ENCODE assay signal across 10 cellular contexts in the genomic region with DNA sequence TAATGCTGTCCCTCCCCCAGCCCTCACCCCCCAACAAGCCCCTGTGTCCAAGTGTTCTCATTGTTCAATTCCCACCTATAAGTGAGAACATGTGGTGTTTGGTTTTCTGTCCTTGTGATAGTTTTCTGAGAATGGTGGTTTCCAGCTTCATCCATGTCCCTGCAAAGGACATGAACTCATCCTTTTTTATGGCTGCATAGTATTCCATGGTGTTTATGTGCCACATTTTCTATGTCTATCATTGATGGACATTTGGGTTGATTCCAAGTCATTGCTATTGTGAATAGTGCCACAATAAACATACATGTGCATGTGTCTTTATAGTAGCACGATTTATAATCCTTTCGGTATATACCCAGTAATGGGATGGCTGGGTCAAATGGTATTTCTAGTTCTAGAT. TPM values are rescaled to one million over a fixed set of nuclear protein-coding genes. Genes with fewer than 3 reads are reported as not detected.
"Had no signal": no experiment of that assay in that cellular context is flagged by ENCODE, and none has a peak within 500 bp of the region (broad histone marks: within the 10 kb centered on the region; RNA-seq: fewer than 3 reads in every experiment).

No MANE protein-coding gene starts in this region.

RNA-seq across cellular contexts. Expression of a gene that starts 15.6 kb away (rescaled TPM):
- total RNA-seq: lung microvascular endothelial cell had no signal
- polyA plus RNA-seq: immature natural killer cell; naive thymus-derived CD4-positive, alpha-beta T cell had no signal

RNA-seq across cellular contexts. Expression of a gene that starts 17.9 kb away (rescaled TPM):
- total RNA-seq: left ventricle myocardium inferior, left ventricle myocardium superior, lung microvascular endothelial cell, mammary epithelial cell, mononuclear cell, mucosa of gallbladder had no signal
- polyA plus RNA-seq: hepatocyte; immature natural killer cell; liver; naive thymus-derived CD4-positive, alpha-beta T cell had no signal
